25 cellular contexts compared by ENCODE assay signal in genomic region chr16:5046914-5047313, GRCh38. TPM values are rescaled to one million over a fixed set of nuclear protein-coding genes. Genes with fewer than 3 reads are reported as not detected.
"Had no signal": no experiment of that assay in that cellular context is flagged by ENCODE, and none has a peak within 500 bp of the region (broad histone marks: within the 10 kb centered on the region; RNA-seq: fewer than 3 reads in every experiment).

No MANE protein-coding gene starts in this region.

- H3K36me3 ChIP-seq: cardiac muscle cell, gastrocnemius medialis, right atrium auricular region, suprapubic skin had no signal

- DNase-seq: activated CD4-positive, alpha-beta T cell treated with anti-CD3 and anti-CD28 coated beads, Interleukin-2, amount 10 ng/mL, durations not matched to agents 24 days and 14 days; activated CD4-positive, CD25-positive, alpha-beta regulatory T cell; activated CD8-positive, alpha-beta memory T cell treated with anti-CD3 and anti-CD28 coated beads, Interleukin-2, amount 50 U/mL, for 4 hours; activated CD8-positive, alpha-beta T cell treated with anti-CD3 and anti-CD28 coated beads, Interleukin-2, amount 10 ng/mL, durations not matched to agents 7 days and 5 days; activated effector memory CD4-positive, alpha-beta T cell treated with anti-CD3 and anti-CD28 coated beads, Interleukin-2, amount 50 U/mL, for 16 hours; activated T-cell treated with anti-CD3 and anti-CD28 coated beads, Interleukin-2, amount 50 U/mL, for 48 hours; dorsolateral prefrontal cortex; erythroblast; gastrocnemius medialis; heart left ventricle; midbrain; small intestine; stimulated activated CD4-positive, alpha-beta T cell treated with anti-CD3 and anti-CD28 coated beads, Interleukin-4, amount 100 ng/mL, for 4 hours; stimulated activated CD8-positive, alpha-beta memory T cell treated with anti-CD3 and anti-CD28 coated beads, Interleukin-4, amount 100 ng/mL, for 48 hours; trophoblast cell had no signal

- H3K27ac Mint-ChIP-seq: activated CD4-positive, alpha-beta T cell treated with anti-CD3 and anti-CD28 coated beads, Interleukin-2, amount 10 ng/mL, durations not matched to agents 24 days and 14 days; activated CD8-positive, alpha-beta T cell treated with anti-CD3 and anti-CD28 coated beads, Interleukin-2, amount 10 ng/mL, durations not matched to agents 7 days and 5 days; activated naive CD4-positive, alpha-beta T cell treated with anti-CD3 and anti-CD28 coated beads, Interleukin-2, amount 50 U/mL, for 72 hours; progenitor cell of endocrine pancreas; stimulated activated naive CD8-positive, alpha-beta T cell treated with anti-CD3 and anti-CD28 coated beads, Interleukin-15, Interleukin-2, amounts not matched to agents 100 ng/mL and 50 ng/mL, for 24 hours had no signal

- H3K4me3 ChIP-seq: cardiac muscle cell, dorsolateral prefrontal cortex, gastrocnemius medialis, heart left ventricle, right atrium auricular region, suprapubic skin had no signal

- H3K27me3 ChIP-seq: cardiac muscle cell, dorsolateral prefrontal cortex, gastrocnemius medialis, heart left ventricle, right atrium auricular region, suprapubic skin had no signal

- H3K27ac ChIP-seq: cardiac muscle cell, dorsolateral prefrontal cortex, gastrocnemius medialis, heart left ventricle, right atrium auricular region, suprapubic skin had no signal

- H3K4me3 Mint-ChIP-seq: activated CD4-positive, alpha-beta T cell treated with anti-CD3 and anti-CD28 coated beads, Interleukin-2, amount 10 ng/mL, durations not matched to agents 24 days and 14 days; activated CD8-positive, alpha-beta T cell treated with anti-CD3 and anti-CD28 coated beads, Interleukin-2, amount 10 ng/mL, durations not matched to agents 7 days and 5 days; stimulated activated naive CD8-positive, alpha-beta T cell treated with anti-CD3 and anti-CD28 coated beads, Interleukin-15, Interleukin-2, amounts not matched to agents 100 ng/mL and 50 ng/mL, for 24 hours had no signal

- H3K9me3 Mint-ChIP-seq: activated CD4-positive, alpha-beta T cell treated with anti-CD3 and anti-CD28 coated beads, Interleukin-2, amount 10 ng/mL, durations not matched to agents 24 days and 14 days had no signal

- H3K9me3 ChIP-seq: gastrocnemius medialis, right atrium auricular region, suprapubic skin had no signal

- FAIRE-seq: small intestine, TTC549 had no signal

- H3K27me3 Mint-ChIP-seq: progenitor cell of endocrine pancreas had no signal

- H3K4me1 ChIP-seq: gastrocnemius medialis, heart left ventricle, right atrium auricular region, suprapubic skin had no signal

- ATAC-seq: activated CD8-positive, alpha-beta T cell treated with anti-CD3 and anti-CD28 coated beads, Interleukin-2, amount 10 ng/mL, durations not matched to agents 7 days and 5 days; activated naive CD4-positive, alpha-beta T cell treated with anti-CD3 and anti-CD28 coated beads, Interleukin-2, amount 50 U/mL, for 72 hours; gastrocnemius medialis; heart left ventricle had no signal

RNA-seq across cellular contexts. Expression of gene C16orf89, which starts 18.8 kb away (rescaled TPM):
- total RNA-seq: activated CD4-positive, alpha-beta T cell treated with anti-CD3 and anti-CD28 coated beads, Interleukin-2, amount 10 ng/mL, durations not matched to agents 24 days and 14 days; activated CD8-positive, alpha-beta T cell treated with anti-CD3 and anti-CD28 coated beads, Interleukin-2, amount 10 ng/mL, durations not matched to agents 7 days and 5 days; activated naive CD4-positive, alpha-beta T cell treated with anti-CD3 and anti-CD28 coated beads, Interleukin-2, amount 50 U/mL, for 72 hours; cardiac muscle cell; gastrocnemius medialis; lung microvascular endothelial cell; progenitor cell of endocrine pancreas; T-helper 2 cell treated with Interferon-gamma antibody and Interleukin-4, amounts not matched to agents 100 ng/mL and 5 ng/mL, for 36 hours had no signal
- polyA plus RNA-seq: neural cell had no signal
